In the genomic region with DNA sequence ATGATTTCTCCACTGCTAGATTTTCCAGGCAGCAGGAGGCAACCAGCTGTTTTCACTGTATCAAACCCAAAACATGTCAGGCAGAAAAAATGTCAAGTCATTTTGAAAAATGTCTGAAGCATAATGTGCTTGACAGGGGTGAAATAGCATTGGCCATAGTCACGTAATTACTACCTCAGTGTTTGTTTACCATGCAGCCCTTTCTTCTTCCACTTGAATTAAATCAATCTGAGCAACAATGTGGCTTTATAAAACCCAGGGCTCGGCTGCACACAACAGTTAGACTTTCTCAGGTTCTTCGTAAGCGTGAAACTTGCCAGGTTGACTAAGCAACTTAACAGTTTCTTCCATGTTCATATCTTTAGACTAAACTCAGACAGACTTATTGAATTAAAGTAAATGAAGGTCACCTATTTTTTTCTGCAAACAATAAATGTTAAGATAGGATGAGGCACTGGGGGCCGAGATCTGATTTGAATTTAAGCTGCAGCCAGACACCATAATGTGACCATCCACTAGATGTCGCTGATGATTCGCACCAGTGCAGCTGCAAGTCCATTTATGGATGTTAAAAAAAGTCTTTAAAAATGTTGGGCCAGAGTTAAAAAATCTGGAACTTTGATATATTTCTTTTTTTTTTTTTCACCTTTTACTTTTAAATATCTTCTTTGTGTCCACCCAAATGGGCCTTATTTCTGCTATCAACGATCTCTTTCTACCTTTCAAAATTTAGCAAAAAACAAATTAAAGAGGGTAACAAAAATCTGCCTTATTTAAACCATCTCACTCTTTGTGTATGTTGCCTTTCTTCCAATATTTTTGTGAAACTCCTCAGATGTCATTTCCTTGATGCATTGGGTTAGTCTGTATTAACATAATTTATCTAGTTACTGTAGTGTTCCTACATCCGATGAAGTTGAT, we compare ENCODE assay signal across 9 cellular contexts.
DNase-seq lines count a peak whose midpoint lies in the region; ATAC-seq and TF ChIP-seq lines count a peak whose summit lies in the region.
"Had no signal": no experiment of that assay in that cellular context is flagged by ENCODE, and none has a peak within 500 bp of the region (broad histone marks: within the 10 kb centered on the region; RNA-seq: fewer than 3 reads in every experiment).

No MANE protein-coding gene starts in this region.

- DNase-seq in AG08395 (ENCODE audit: low spot score) (peak; percentile 73), GM12864 (ENCODE audit: low read depth) (peak; percentile 27), MV-4-11 (lab: John Stamatoyannopoulos, UW) (peak; percentile 8), SK-N-DZ (ENCODE audit: low spot score) (peak; percentile 60), dorsolateral prefrontal cortex (peak in 8 of 10 donors; percentile 34 to 72 (median 49)), lung (ENCODE audit: low spot score) (peak; percentile 39), suprapubic skin (ENCODE audit: low spot score in 2 of 2) (no peak)

- TF ChIP-seq POLR2A in suprapubic skin (IDR thresholded peaks at IDR 0.05): no peak

- TF ChIP-seq EP300 in suprapubic skin (IDR thresholded peaks at IDR 0.05): no peak

- no peaks in the 10 kb centered on the region for H3K27me3 ChIP-seq in dorsolateral prefrontal cortex
- no peaks in the 10 kb centered on the region for H3K27me3 ChIP-seq in lung (ENCODE audit: control insufficient read depth, insufficient read depth)
- H3K27me3 ChIP-seq in suprapubic skin: no peaks in the 10 kb centered on the region

- intact Hi-C loops in dorsolateral prefrontal cortex (cut with DNase I): no loop called here

- ATAC-seq in lung (ENCODE audit: insufficient read depth, low FRiP score): no peak
- ATAC-seq in HG03520 (IDR thresholded peaks at IDR 0.05; ENCODE audit: unreplicated experiment): no peak

- H3K4me1 ChIP-seq in lung (ENCODE audit: control insufficient read depth in 2 of 2, insufficient read depth in 2 of 2, low read length in 2 of 2) (no peaks in the 10 kb centered on the region), suprapubic skin (peaks cover 9% of the 10 kb centered on the region)

- TF ChIP-seq CTCF in GM12864 (IDR thresholded peaks at IDR 0.05; ENCODE audit: low read depth, low read length, missing control alignments) (peak; percentile 77), dorsolateral prefrontal cortex (IDR thresholded peaks at IDR 0.05 in 54 of 56, conservative IDR thresholded peaks at IDR 0.05 in 2 of 56; ENCODE audit: low read depth in 1 of 56, partially characterized antibody in 56 of 56) (peak; percentile 60 to 94 (median 85)), lung (IDR thresholded peaks at IDR 0.05; ENCODE audit: control extremely low read depth, extremely low read depth) (peak; percentile 53), suprapubic skin (IDR thresholded peaks at IDR 0.05) (peak; percentile 39 to 73)

- H3K9me3 ChIP-seq in lung (ENCODE audit: control insufficient read depth in 2 of 2, insufficient read depth in 1 of 2, low read length in 1 of 2): peaks cover 0 to 1% of the 10 kb centered on the region in 2 donors
- no peaks in the 10 kb centered on the region for H3K9me3 ChIP-seq in suprapubic skin
- H3K9me3 ChIP-seq: neutrophil had no signal

- H3K4me3 ChIP-seq in GM12864 (ENCODE audit: low read depth, low read length) (no peak overlapping the region), dorsolateral prefrontal cortex (peak overlapping the region in 1 of 59 donors; percentile 28), lung (no peak overlapping the region), suprapubic skin (no peak overlapping the region)

- WGBS in lung, 2 donors: 43 to 49% methylated on average over 9 of the region's 9 CpGs
- WGBS in suprapubic skin: 32% methylated on average over 9 of the region's 9 CpGs

- H3K36me3 ChIP-seq in lung (ENCODE audit: control insufficient read depth in 2 of 2, insufficient read depth in 2 of 2, low read length in 2 of 2) (no peaks in the 10 kb centered on the region), suprapubic skin (no peaks in the 10 kb centered on the region)
- H3K36me3 ChIP-seq: neutrophil had no signal

- H3K27ac ChIP-seq in dorsolateral prefrontal cortex (peak overlapping the region in 17 of 59 donors; percentile 1 to 57 (median 29)), lung (ENCODE audit: low read depth in 1 of 2, low read length in 1 of 2) (no peak overlapping the region), suprapubic skin (no peak overlapping the region)
- H3K27ac ChIP-seq: neutrophil had no signal

Comparison
In these comparisons a context has a peak if more than half of its experiments do, and no peak if none do; other contexts are left out.
1. DNase-seq: peak in AG08395 (single experiment), GM12864 (single experiment), MV-4-11 (single experiment), SK-N-DZ (single experiment), dorsolateral prefrontal cortex (8 of 10) and lung (single experiment); none in suprapubic skin (0 of 2).
2. Peak in every context shown above with its lines, with median percentiles within 50 percentile points of each other: CTCF ChIP-seq.